In genomic region chr1:116988248-116988647, GRCh38 we compare ENCODE assay signal across 15 cellular contexts. TPM values are rescaled to one million over a fixed set of nuclear protein-coding genes. Genes with fewer than 3 reads are reported as not detected.
DNase-seq lines count a peak whose midpoint lies in the region; ATAC-seq, FAIRE-seq and TF ChIP-seq lines count a peak whose summit lies in the region.
"Had no signal": no experiment of that assay in that cellular context is flagged by ENCODE, and none has a peak within 500 bp of the region (broad histone marks: within the 10 kb centered on the region; RNA-seq: fewer than 3 reads in every experiment).

No MANE protein-coding gene starts in this region.

- peak; percentile 52 for ATAC-seq in Right ventricle myocardium inferior
- ATAC-seq in K562 = no peak
- peak in 6 of 8 donors; percentile 9 to 45 (median 28) for ATAC-seq in heart right ventricle
- no peak for ATAC-seq in GM18502 (IDR thresholded peaks at IDR 0.05; ENCODE audit: poor library complexity, unreplicated experiment)
- ATAC-seq in GM21737 (IDR thresholded peaks at IDR 0.05; ENCODE audit: unreplicated experiment) = no peak

- no TSS peak for BruUV-seq in K562 (replicated peaks; lab: Mats Ljungman, UMichigan)

- no peaks in the 10 kb centered on the region for H3K79me2 ChIP-seq in K562 (ENCODE audit: control insufficient read depth, insufficient read depth, low read length)

- no peak for TF ChIP-seq EP300 in K562 (IDR thresholded peaks at IDR 0.05; ENCODE audit: low read length)

- no peak overlapping the region for H3K27ac ChIP-seq in K562 (ENCODE audit: extremely low read depth, low read depth, low read length)
- H3K27ac ChIP-seq in heart right ventricle = peak overlapping the region in 8 of 10 donors; percentile 21 to 85 (median 72)
- H3K27ac ChIP-seq: neural progenitor cell had no signal

- no peak overlapping the region for H3K9ac ChIP-seq in K562 (ENCODE audit: insufficient read depth in 1 of 2, low read depth in 2 of 2, low read length in 2 of 2)
- H3K9ac ChIP-seq: neural progenitor cell had no signal

- POLR2A ChIA-PET in K562 (lab: Yijun Ruan, JAX) = no interaction called here

- no peaks in the 10 kb centered on the region for H3K9me3 ChIP-seq in K562 (replicated peaks; ENCODE audit: control insufficient read depth, insufficient read depth, low read depth, low read length)
- H3K9me3 ChIP-seq in heart right ventricle = no peaks in the 10 kb centered on the region

- H3K4me1 ChIP-seq in K562 (replicated peaks in 1 of 2; ENCODE audit: control insufficient read depth in 2 of 2, insufficient read depth in 2 of 2, low read length in 2 of 2) = peaks cover 7 to 13% of the 10 kb centered on the region in 2 experiments
- peaks cover 0 to 69% (median 53%) of the 10 kb centered on the region in 9 donors for H3K4me1 ChIP-seq in heart right ventricle
- H3K4me1 ChIP-seq: neural progenitor cell had no signal

- TF ChIP-seq RAD21 in K562 (CRISPR knock-in tag; conservative IDR thresholded peaks at IDR 0.05 in 1 of 2, IDR thresholded peaks at IDR 0.05 in 1 of 2) = no peak

- peak; percentile 65 for DNase-seq in Right ventricle myocardium inferior (ENCODE audit: missing footprints)
- no peak for DNase-seq in cardiac septum (ENCODE audit: low spot score)
- no peak for DNase-seq in K562 (ENCODE audit: extremely low read depth in 1 of 4, low spot score in 3 of 4)
- peak; percentile 29 to 31 for DNase-seq in heart right ventricle
- DNase-seq in NCI-H187 treated with DMSO at 0.1 percent for 48 hours (lab: John Stamatoyannopoulos, UW) = no peak
- no peak for DNase-seq in cerebellum (ENCODE audit: low spot score)
- DNase-seq: GF-D8; stimulated activated CD4-positive, alpha-beta T cell treated with anti-CD3 and anti-CD28 coated beads, Interleukin-15, amount 100 ng/mL, for 24 hours; stimulated activated CD8-positive, alpha-beta memory T cell treated with anti-CD3 and anti-CD28 coated beads, Interleukin-4, amount 100 ng/mL, for 48 hours had no signal

- intact Hi-C loops in Right ventricle myocardium inferior (cut with DNase I) (no loop called here), cardiac septum (cut with DNase I) (no loop called here), K562 (cut with micrococcal nuclease) (no loop called here), heart right ventricle (cut with DNase I) (loop anchor here in 5 of 10 donors (5.0 to 10.0 kb wide), 3 partner anchors 57 to 76 kb away; no protein-coding TSS in a partner anchor)

- H3K4me3 ChIP-seq in K562 (no peak overlapping the region), heart right ventricle (no peak overlapping the region)
- H3K4me3 ChIP-seq: neural progenitor cell had no signal

- TF ChIP-seq POLR2A in K562 (conservative IDR thresholded peaks at IDR 0.05) = no peak

- 81% methylated on average over 7 of the region's 7 CpGs for WGBS in K562 (ENCODE audit: insufficient coverage, low coverage, missing lambda C conversion rate)
- 74 to 89% methylated on average over 7 of the region's 7 CpGs for WGBS in heart right ventricle, 2 donors

- TF ChIP-seq CTCF in K562 (IDR thresholded peaks at IDR 0.05 in 2 of 3, conservative IDR thresholded peaks at IDR 0.05 in 1 of 3; ENCODE audit: insufficient read depth in 2 of 3, low read depth in 1 of 3, low read length in 3 of 3) (no peak), heart right ventricle (IDR thresholded peaks at IDR 0.05) (no peak)

- H3K36me3 ChIP-seq in K562 (ENCODE audit: control insufficient read depth, insufficient read depth, low read length) = peaks cover 24% of the 10 kb centered on the region; the same call in 2 of the 3 replicates
- peaks cover 0 to 32% (median 0%) of the 10 kb centered on the region in 9 donors for H3K36me3 ChIP-seq in heart right ventricle
- H3K36me3 ChIP-seq: neural progenitor cell had no signal

- in situ Hi-C loops in K562 (cut with MboI) = no loop called here

- no peak overlapping the region for H3K4me2 ChIP-seq in K562 (ENCODE audit: insufficient read depth, low read length)
- H3K4me2 ChIP-seq: neural progenitor cell had no signal

- no peak overlapping the region for H2AFZ ChIP-seq in K562 (ENCODE audit: low read depth, low read length)
- H2AFZ ChIP-seq: neural progenitor cell had no signal

- CTCF ChIA-PET in K562 (lab: Yijun Ruan, JAX; ENCODE audit: low intra/inter-chr PET ratio) = no interaction called here

- H3K27me3 ChIP-seq in K562 (ENCODE audit: control insufficient read depth in 2 of 2, insufficient read depth in 2 of 2, low read length in 2 of 2) (no peaks in the 10 kb centered on the region), heart right ventricle (no peaks in the 10 kb centered on the region)
- H3K27me3 ChIP-seq: neural progenitor cell had no signal

- H4K20me1 ChIP-seq in K562 (replicated peaks; ENCODE audit: control insufficient read depth, insufficient read depth, low read length) = no peaks in the 10 kb centered on the region

- FAIRE-seq in K562 (lab: Jason Lieb, UNC) = no peak
- FAIRE-seq: endothelial cell of umbilical vein, keratinocyte, urothelium cell line had no signal

- H3K9me1 ChIP-seq in K562 (ENCODE audit: control insufficient read depth, insufficient read depth, low read length) = no peaks in the 10 kb centered on the region

TF ChIP-seq in K562, 482 proteins besides CTCF, POLR2A, EP300 and RAD21 (continues in another document):
- TF ChIP-seq TAF9B (IDR thresholded peaks at IDR 0.05; ENCODE audit: partially characterized antibody) (no peak), TBP (optimal IDR thresholded peaks at IDR 0.05; ENCODE audit: low read depth, low read length) (no peak), ZNF354B (CRISPR knock-in tag; IDR thresholded peaks at IDR 0.05) (no peak), RREB1 (CRISPR knock-in tag; IDR thresholded peaks at IDR 0.05) (no peak), CEBPG (CRISPR knock-in tag; IDR thresholded peaks at IDR 0.05) (no peak), CEBPG (tag; conservative IDR thresholded peaks at IDR 0.05 in 1 of 2, IDR thresholded peaks at IDR 0.05 in 1 of 2) (no peak), STAT5A (IDR thresholded peaks at IDR 0.05; ENCODE audit: borderline replicate concordance, low read length) (no peak), KDM5B (IDR thresholded peaks at IDR 0.05; ENCODE audit: insufficient replicate concordance, low read depth, low read length) (no peak)

RNA-seq across cellular contexts. Expression of gene CD101, which starts 13.3 kb away (rescaled TPM):
- total RNA-seq in Right ventricle myocardium inferior = 0.38 TPM
- 1.6 TPM for total RNA-seq in cardiac septum
- total RNA-seq in K562 (2011; cell fraction: chromatin; rRNA removed; ENCODE audit: low replicate concordance) = 0.23 and 1.2 TPM in 2 replicates
- 0.17 and 0.26 TPM in 2 replicates for total RNA-seq in K562 (2011; cell fraction: nucleolus; rRNA removed)
- total RNA-seq in K562 (2011; cell fraction: nucleoplasm; rRNA removed) = 0.23 and 0.66 TPM in 2 replicates
- total RNA-seq in K562 (2014; rRNA removed) = 0.18 and 0.20 TPM in 2 replicates
- total RNA-seq in K562 (2014; rRNA removed; fragmentation: Illumina TruSeq; extraction: Trizol) = 0.18 and 0.32 TPM in 2 replicates
- total RNA-seq in K562 (2015; rRNA removed; fragmentation: Illumina TruSeq; extraction: Trizol) = 0.53 and 1.0 TPM in 2 replicates
- total RNA-seq in K562 (2021) = 0.35 and 0.36 TPM in 2 replicates
- 0.35 and 0.77 TPM in 2 replicates for polyA plus RNA-seq in K562 (2011; rRNA removed)
- polyA plus RNA-seq in K562 (2011; cell fraction: cytosol; rRNA removed) = 0.01 and 0.06 TPM in 2 replicates
- polyA plus RNA-seq in K562 (2011; cell fraction: nucleus; rRNA removed) = 0.21 and 0.90 TPM in 2 replicates
- 0.22 and 0.51 TPM in 2 replicates for polyA plus RNA-seq in K562 (2012)
- polyA plus RNA-seq in K562 (2014; fragmentation: Illumina TruSeq; extraction: Trizol) = 0.79 and 1.1 TPM in 2 replicates
- under 1 TPM; 0.18 to 0.20 TPM for polyA plus RNA-seq in K562 (2014; fragmentation: Nextera tagmentation; extraction: Ambion mirVana)
- polyA plus RNA-seq in K562 (2014; rRNA removed) = 0.04 and 0.08 TPM in 2 replicates
- polyA minus RNA-seq in K562 (2011; rRNA and poly(A)+ RNA removed) = 0.28 and 0.90 TPM in 2 replicates
- 0.29 TPM in 1 of 2 replicates, not detected in the other for polyA minus RNA-seq in K562 (2011; cell fraction: cytosol; rRNA and poly(A)+ RNA removed)
- polyA minus RNA-seq in K562 (2011; cell fraction: nucleus; rRNA and poly(A)+ RNA removed) = 0.40 and 1.00 TPM in 2 replicates
- total RNA-seq in heart right ventricle = 1 to 10 TPM in 6 of 10 donors, under 1 TPM in 4; 0.30 to 2.3 (median 1.1) TPM
- polyA plus RNA-seq in heart right ventricle = 1 to 10 TPM in 1 of 2 donors, under 1 TPM in 1; 0.90 to 2.0 TPM
- 1.6 TPM for total RNA-seq in cerebellum

Comparison
In these comparisons a context has a peak if more than half of its experiments do, and no peak if none do; other contexts are left out.
1. DNase-seq: peak in Right ventricle myocardium inferior (single experiment) and heart right ventricle (2 of 2); none in cardiac septum (single experiment), K562 (0 of 4), NCI-H187 treated with DMSO at 0.1 percent for 48 hours (single experiment) and cerebellum (single experiment).
2. ATAC-seq: peak in Right ventricle myocardium inferior (single experiment) and heart right ventricle (6 of 8); none in K562 (single experiment), GM18502 (single experiment) and GM21737 (single experiment).